In genomic region chr22:28349114-28349513, GRCh38 we compare ENCODE assay signal across 24 cellular contexts.
DNase-seq lines count a peak whose midpoint lies in the region; ATAC-seq and TF ChIP-seq lines count a peak whose summit lies in the region.
"Had no signal": no experiment of that assay in that cellular context is flagged by ENCODE, and none has a peak within 500 bp of the region (broad histone marks: within the 10 kb centered on the region; RNA-seq: fewer than 3 reads in every experiment).

No MANE protein-coding gene starts in this region.

- H3K36me3 Mint-ChIP-seq in brain: peaks cover 4% of the 10 kb centered on the region
- H3K36me3 Mint-ChIP-seq in activated CD4-positive, alpha-beta T cell treated with anti-CD3 and anti-CD28 coated beads, Interleukin-2, amount 10 ng/mL, durations not matched to agents 24 days and 14 days (ENCODE audit: low read depth): no peaks in the 10 kb centered on the region
- H3K36me3 Mint-ChIP-seq: CD8-positive, alpha-beta memory T cell had no signal

- H3K9me3 Mint-ChIP-seq in brain: no peaks in the 10 kb centered on the region
- peaks cover 4% of the 10 kb centered on the region for H3K9me3 Mint-ChIP-seq in activated CD4-positive, alpha-beta T cell treated with anti-CD3 and anti-CD28 coated beads, Interleukin-2, amount 10 ng/mL, durations not matched to agents 24 days and 14 days

- H3K27ac ChIP-seq in cardiac muscle cell (peak overlapping the region; percentile 40), right cardiac atrium (ENCODE audit: low read length) (no peak overlapping the region)
- H3K27ac ChIP-seq: BLaER1 treated with 17β-estradiol and CSF1 and Interleukin-3, amounts not matched to agents 10 nM and 100 nM; RWPE1 had no signal

- 44% methylated on average over 2 of the region's 2 CpGs for WGBS in right cardiac atrium

- intact Hi-C loops in right cardiac atrium (cut with DNase I): no loop called here
- intact Hi-C loops in activated CD4-positive, alpha-beta T cell treated with anti-CD3 and anti-CD28 coated beads, Interleukin-2, amount 10 ng/mL, durations not matched to agents 24 days and 14 days (cut with micrococcal nuclease): no loop called here

- TF ChIP-seq CTCF in cardiac muscle cell (IDR thresholded peaks at IDR 0.05; ENCODE audit: low read depth, low read length): no peak
- TF ChIP-seq CTCF in brain (conservative IDR thresholded peaks at IDR 0.05): no peak

- H3K4me3 Mint-ChIP-seq in brain: peak overlapping the region in 1 of 5 experiments; percentile 64
- H3K4me3 Mint-ChIP-seq in activated CD4-positive, alpha-beta T cell treated with anti-CD3 and anti-CD28 coated beads, Interleukin-2, amount 10 ng/mL, durations not matched to agents 24 days and 14 days: no peak overlapping the region
- H3K4me3 Mint-ChIP-seq: CD8-positive, alpha-beta memory T cell had no signal

- H3K4me3 ChIP-seq in cardiac muscle cell (no peak overlapping the region), right cardiac atrium (ENCODE audit: low read length) (no peak overlapping the region)
- H3K4me3 ChIP-seq: BLaER1 treated with 17β-estradiol and CSF1 and Interleukin-3, amounts not matched to agents 10 nM and 100 nM had no signal

- H3K27me3 ChIP-seq in cardiac muscle cell (no peaks in the 10 kb centered on the region), right cardiac atrium (ENCODE audit: control insufficient read depth, insufficient read depth) (no peaks in the 10 kb centered on the region)
- H3K27me3 ChIP-seq: BLaER1 treated with 17β-estradiol and CSF1 and Interleukin-3, amounts not matched to agents 10 nM and 100 nM had no signal

- peaks cover 76% of the 10 kb centered on the region for H3K4me1 Mint-ChIP-seq in brain
- peaks cover 2% of the 10 kb centered on the region for H3K4me1 Mint-ChIP-seq in activated CD4-positive, alpha-beta T cell treated with anti-CD3 and anti-CD28 coated beads, Interleukin-2, amount 10 ng/mL, durations not matched to agents 24 days and 14 days
- H3K4me1 Mint-ChIP-seq: CD8-positive, alpha-beta memory T cell had no signal

- no peaks in the 10 kb centered on the region for H3K36me3 ChIP-seq in cardiac muscle cell
- H3K36me3 ChIP-seq: BLaER1 treated with 17β-estradiol and CSF1 and Interleukin-3, amounts not matched to agents 10 nM and 100 nM had no signal

- H3K9me3 ChIP-seq in cardiac muscle cell (ENCODE audit: low read depth) (no peaks in the 10 kb centered on the region), right cardiac atrium (ENCODE audit: control insufficient read depth, low read length) (no peaks in the 10 kb centered on the region)
- H3K9me3 ChIP-seq: BLaER1 treated with 17β-estradiol and CSF1 and Interleukin-3, amounts not matched to agents 10 nM and 100 nM had no signal

- H3K27me3 Mint-ChIP-seq in brain: no peaks in the 10 kb centered on the region
- no peaks in the 10 kb centered on the region for H3K27me3 Mint-ChIP-seq in activated CD4-positive, alpha-beta T cell treated with anti-CD3 and anti-CD28 coated beads, Interleukin-2, amount 10 ng/mL, durations not matched to agents 24 days and 14 days

- no peak for ATAC-seq in right cardiac atrium
- ATAC-seq in HG03457 (IDR thresholded peaks at IDR 0.05; ENCODE audit: unreplicated experiment): no peak

- DNase-seq in cardiac muscle cell (ENCODE audit: low read depth in 1 of 2, low spot score in 1 of 2): no peak
- DNase-seq in right cardiac atrium: no peak
- peak; percentile 94 for DNase-seq in NCI-H524 treated with DMSO at 0.1 percent for 48 hours (lab: John Stamatoyannopoulos, UW)
- no peak for DNase-seq in C1 segment of cervical spinal cord (lab: John Stamatoyannopoulos, UW)
- DNase-seq in activated CD4-positive, alpha-beta T cell treated with anti-CD3 and anti-CD28 coated beads, Interleukin-2, amount 10 ng/mL, durations not matched to agents 24 days and 14 days: no peak
- DNase-seq in ureter (ENCODE audit: low spot score): no peak
- DNase-seq: 8988T; Calu3; CD8-positive, alpha-beta memory T cell; DMS53; EL; GF-D8; KBM-7; NCI-H1092; NCI-H1436; NCI-H1930; NCI-H510A treated with DMSO at 0.1 percent for 48 hours; SHP77 treated with DMSO at 0.1 percent for 48 hours; T-helper 1 cell; T-helper 9 cell had no signal

- H3K4me1 ChIP-seq in cardiac muscle cell (ENCODE audit: low read depth): peaks cover 46% of the 10 kb centered on the region
- peaks cover 4% of the 10 kb centered on the region for H3K4me1 ChIP-seq in right cardiac atrium (ENCODE audit: control insufficient read depth, insufficient read depth, low read length)
- H3K4me1 ChIP-seq: BLaER1 treated with 17β-estradiol and CSF1 and Interleukin-3, amounts not matched to agents 10 nM and 100 nM had no signal

- H3K27ac Mint-ChIP-seq in brain: peak overlapping the region in 4 of 5 experiments; percentile 40 to 88 (median 75)
- H3K27ac Mint-ChIP-seq in activated CD4-positive, alpha-beta T cell treated with anti-CD3 and anti-CD28 coated beads, Interleukin-2, amount 10 ng/mL, durations not matched to agents 24 days and 14 days: no peak overlapping the region
